ENCODE assay signal across 8 cellular contexts in the genomic region with DNA sequence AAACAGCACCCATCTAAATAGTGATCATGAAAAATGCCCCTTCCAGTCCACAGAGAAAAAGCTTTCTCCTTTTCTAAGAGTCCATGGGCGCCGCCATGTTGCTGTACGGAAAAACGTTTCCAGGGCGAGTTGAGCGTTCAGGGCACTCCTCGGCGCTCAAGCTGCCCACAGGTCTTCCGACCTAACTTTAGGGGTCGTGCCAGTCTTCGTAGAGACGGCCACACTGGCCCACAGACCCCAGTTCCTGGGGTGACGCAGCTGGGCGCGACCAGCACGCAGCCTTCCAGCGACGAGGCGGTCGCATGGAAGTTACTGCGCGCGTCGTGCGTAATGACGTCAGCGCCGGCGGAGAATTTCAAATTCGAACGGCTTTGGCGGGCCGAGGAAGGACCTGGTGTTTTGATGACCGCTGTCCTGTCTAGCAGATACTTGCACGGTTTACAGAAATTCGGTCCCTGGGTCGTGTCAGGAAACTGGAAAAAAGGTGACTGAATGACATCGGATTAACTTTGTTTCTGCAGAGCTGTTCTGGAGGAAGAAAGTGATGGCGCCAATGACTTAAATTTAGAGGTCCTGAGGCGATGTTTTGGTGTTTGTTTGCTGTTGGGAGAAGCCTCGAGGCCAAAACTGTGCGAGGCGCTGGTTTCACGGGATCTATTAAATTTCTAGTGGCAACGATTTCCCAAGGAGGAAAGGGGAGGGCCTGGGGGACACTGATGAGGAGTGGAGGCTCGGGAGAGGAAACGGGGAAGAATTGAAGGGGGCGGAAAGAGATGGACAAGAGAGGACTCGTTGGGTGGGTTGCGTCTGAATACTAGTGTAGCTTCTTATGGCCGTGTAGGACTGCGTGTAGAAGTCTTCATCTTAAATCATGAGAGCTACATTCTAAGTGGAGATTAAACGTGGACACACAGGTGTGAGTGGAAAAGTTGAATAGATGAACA. TPM values are rescaled to one million over a fixed set of nuclear protein-coding genes. Genes with fewer than 3 reads are reported as not detected.
DNase-seq lines count a peak whose midpoint lies in the region; ATAC-seq and TF ChIP-seq lines count a peak whose summit lies in the region.

A gene with protein sequence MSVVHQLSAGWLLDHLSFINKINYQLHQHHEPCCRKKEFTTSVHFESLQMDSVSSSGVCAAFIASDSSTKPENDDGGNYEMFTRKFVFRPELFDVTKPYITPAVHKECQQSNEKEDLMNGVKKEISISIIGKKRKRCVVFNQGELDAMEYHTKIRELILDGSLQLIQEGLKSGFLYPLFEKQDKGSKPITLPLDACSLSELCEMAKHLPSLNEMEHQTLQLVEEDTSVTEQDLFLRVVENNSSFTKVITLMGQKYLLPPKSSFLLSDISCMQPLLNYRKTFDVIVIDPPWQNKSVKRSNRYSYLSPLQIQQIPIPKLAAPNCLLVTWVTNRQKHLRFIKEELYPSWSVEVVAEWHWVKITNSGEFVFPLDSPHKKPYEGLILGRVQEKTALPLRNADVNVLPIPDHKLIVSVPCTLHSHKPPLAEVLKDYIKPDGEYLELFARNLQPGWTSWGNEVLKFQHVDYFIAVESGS (minus strand): TSS at position 306 of the 944 bp plus-strand sequence. CDS start 4,289 bp downstream, outside the sequence.
A gene (plus strand): TSS at position 358 of the 944 bp plus-strand sequence. CDS start 1,429 bp downstream, outside the sequence.

- peak within 1 kb of the TSS; percentile 95 for H3K27ac ChIP-seq in KMS-11

- peaks cover 10% of the 10 kb centered on the region for H3K36me3 Mint-ChIP-seq in nephron (ENCODE audit: low read depth)

- peak within 1 kb of the TSS; percentile 99 for H3K4me2 ChIP-seq in KMS-11

- DNase-seq in EH (ENCODE audit: low read depth) (peak; percentile 89), fibroblast of the aortic adventitia (ENCODE audit: low read depth) (peak; percentile 90)
- peak; percentile 76 for DNase-seq in activated T-helper 9 cell treated with anti-CD3 and anti-CD28 coated beads, Interleukin-2, amount 50 U/mL, for 16 hours (ENCODE audit: low read depth)
- DNase-seq in stimulated activated naive CD8-positive, alpha-beta T cell treated with anti-CD3 and anti-CD28 coated beads, Interleukin-15, Interleukin-2, amounts not matched to agents 100 U/mL and 50 U/mL, for 24 hours: peak; percentile 87

- H3K4me1 ChIP-seq in KMS-11 (ENCODE audit: low read depth, poor library complexity, severe bottlenecking): peaks cover 32% of the 10 kb centered on the region

- H3K4me3 ChIP-seq in KMS-11 (IDR thresholded peaks at IDR 0.05; ENCODE audit: insufficient read depth, low read depth, low read length): peak within 1 kb of the TSS; percentile 82
- peak within 1 kb of the TSS; percentile 87 for H3K4me3 ChIP-seq in fibroblast of the aortic adventitia (ENCODE audit: low read depth, low read length)

- H3K9me3 Mint-ChIP-seq in nephron: no peaks in the 10 kb centered on the region

- no peaks in the 10 kb centered on the region for H3K27me3 ChIP-seq in KMS-11 (ENCODE audit: insufficient read depth, low read depth)

- H2AFZ ChIP-seq in KMS-11 (ENCODE audit: low read depth): peak within 1 kb of the TSS; percentile 85

- peak within 1 kb of the TSS; percentile 93 to 98 (median 95) for H3K4me3 Mint-ChIP-seq in nephron

- no peaks in the 10 kb centered on the region for H4K20me1 ChIP-seq in KMS-11 (ENCODE audit: insufficient read depth)

- H3K79me2 ChIP-seq in KMS-11 (ENCODE audit: insufficient read depth, low read depth): peaks cover 57% of the 10 kb centered on the region

- TF ChIP-seq CTCF in KMS-11 (conservative IDR thresholded peaks at IDR 0.05; ENCODE audit: low read depth, low read length) (no peak), fibroblast of the aortic adventitia (IDR thresholded peaks at IDR 0.05; ENCODE audit: insufficient read depth, low read length) (no peak), nephron (IDR thresholded peaks at IDR 0.05; ENCODE audit: unreplicated experiment in 3 of 3) (no peak)

- peak; percentile 77 for TF ChIP-seq POLR2A in Raji (IDR thresholded peaks at IDR 0.05; ENCODE audit: insufficient read depth, low read depth, low read length)

- peak within 1 kb of the TSS; percentile 97 for H3K9ac ChIP-seq in KMS-11

- H3K27me3 Mint-ChIP-seq in nephron (ENCODE audit: low read depth): no peaks in the 10 kb centered on the region

- H3K4me1 Mint-ChIP-seq in nephron: peaks cover 45% of the 10 kb centered on the region

- H3K27ac Mint-ChIP-seq in nephron: peak within 1 kb of the TSS; percentile 98 to 99 (median 99)

- no peaks in the 10 kb centered on the region for H3K36me3 ChIP-seq in KMS-11 (ENCODE audit: insufficient read depth)

- ATAC-seq in GM21786 (IDR thresholded peaks at IDR 0.05; ENCODE audit: unreplicated experiment): peak; percentile 71
- ATAC-seq in stimulated activated naive CD8-positive, alpha-beta T cell treated with anti-CD3 and anti-CD28 coated beads, Interleukin-15, Interleukin-2, amounts not matched to agents 100 U/mL and 50 U/mL, for 24 hours: peak; percentile 95

RNA-seq across cellular contexts. Expression of the first gene that starts in this region (rescaled TPM):
- 10.7 and 22.1 TPM in 2 replicates for total RNA-seq in fibroblast of the aortic adventitia (ENCODE audit: low replicate concordance)

RNA-seq across cellular contexts. Expression of the second gene that starts in this region (rescaled TPM):
- total RNA-seq in fibroblast of the aortic adventitia (ENCODE audit: low replicate concordance): 5.0 and 43.5 TPM in 2 replicates

Comparison
In these comparisons a context has a peak if more than half of its experiments do, and no peak if none do; other contexts are left out.
1. Peak in every context shown above with its lines: DNase-seq, ATAC-seq, H3K4me3 ChIP-seq and H3K27ac ChIP-seq.